Comparison of ENCODE assay signal across 17 cellular contexts in the genomic region with DNA sequence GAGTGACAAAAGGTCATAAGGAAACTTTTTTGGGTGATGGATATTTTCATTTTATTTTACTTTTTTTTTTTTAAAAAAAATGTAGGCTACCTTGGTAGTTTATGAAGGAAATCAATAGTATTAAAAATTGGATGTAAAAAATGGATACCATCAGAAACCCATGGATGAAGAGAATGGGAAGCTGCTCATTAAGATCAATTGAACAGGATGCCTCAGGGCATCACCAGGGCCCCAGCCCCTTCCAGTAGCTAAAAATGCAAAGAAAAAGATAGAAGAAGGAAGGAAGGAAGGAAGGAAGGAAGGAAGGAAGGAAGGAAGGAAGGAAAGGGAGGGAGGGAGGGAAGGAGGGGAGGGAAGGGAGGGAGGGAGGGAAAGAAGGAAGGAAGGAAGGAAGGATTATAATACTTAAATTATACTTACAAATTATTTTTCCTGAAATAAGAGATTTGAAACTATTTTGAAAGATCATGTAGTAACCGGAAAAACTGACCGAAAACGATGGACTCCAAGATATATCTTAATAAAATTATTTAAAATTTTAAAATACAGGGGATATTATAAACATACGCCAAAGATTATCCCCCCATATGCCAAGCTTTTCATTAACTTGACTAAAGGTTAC. TPM values are rescaled to one million over a fixed set of nuclear protein-coding genes. Genes with fewer than 3 reads are reported as not detected.
DNase-seq lines count a peak whose midpoint lies in the region; ATAC-seq and TF ChIP-seq lines count a peak whose summit lies in the region.
"Had no signal": no experiment of that assay in that cellular context is flagged by ENCODE, and none has a peak within 500 bp of the region (broad histone marks: within the 10 kb centered on the region; RNA-seq: fewer than 3 reads in every experiment).

No MANE protein-coding gene starts in this region.

- H3K9me3 Mint-ChIP-seq in nephron progenitor cell: no peaks in the 10 kb centered on the region
- H3K9me3 Mint-ChIP-seq: CD4-positive, alpha-beta T cell; CD8-positive, alpha-beta T cell had no signal

- H3K9me3 ChIP-seq in A673 (ENCODE audit: low read depth, low read length, poor library complexity, severe bottlenecking) (no peaks in the 10 kb centered on the region), SK-N-MC (ENCODE audit: low read depth, low read length) (no peaks in the 10 kb centered on the region)
- H3K9me3 ChIP-seq: BLaER1 treated with 17β-estradiol and CSF1 and Interleukin-3, amounts not matched to agents 10 nM and 100 nM; Caco-2 had no signal

- peaks cover 34% of the 10 kb centered on the region for H3K4me1 ChIP-seq in A673 (ENCODE audit: insufficient read depth, low read length, poor library complexity, severe bottlenecking)
- H3K4me1 ChIP-seq: BLaER1 treated with 17β-estradiol and CSF1 and Interleukin-3, amounts not matched to agents 10 nM and 100 nM; Caco-2 had no signal

- H3K27me3 ChIP-seq in A673 (replicated peaks; ENCODE audit: insufficient read depth, low read depth, low read length, poor library complexity): no peaks in the 10 kb centered on the region
- H3K27me3 ChIP-seq: BLaER1 treated with 17β-estradiol and CSF1 and Interleukin-3, amounts not matched to agents 10 nM and 100 nM had no signal

- CTCF ChIA-PET in A673 (lab: Charles Lee): interaction anchor here (0.6 kb wide), 1 partner anchor 56 kb away, joined by 3 read pairs; no protein-coding TSS in a partner anchor

- H3K36me3 Mint-ChIP-seq in nephron progenitor cell (ENCODE audit: low read depth): peaks cover 16% of the 10 kb centered on the region

- no peak overlapping the region for H3K4me3 Mint-ChIP-seq in nephron progenitor cell
- H3K4me3 Mint-ChIP-seq: B cell; CD4-positive, alpha-beta T cell; CD8-positive, alpha-beta T cell had no signal

- peaks cover 15% of the 10 kb centered on the region for H3K36me3 ChIP-seq in A673 (ENCODE audit: insufficient read depth, low read length, poor library complexity, severe bottlenecking)
- H3K36me3 ChIP-seq in SK-N-MC (ENCODE audit: insufficient read depth, low read length): peaks cover 26% of the 10 kb centered on the region

- H3K4me1 Mint-ChIP-seq in nephron progenitor cell: no peaks in the 10 kb centered on the region
- H3K4me1 Mint-ChIP-seq: B cell had no signal

- intact Hi-C loops in A673 (cut with micrococcal nuclease; ENCODE audit: unreplicated experiment): loop anchor here (10.0 kb wide), 1 partner anchor 620 kb away; no protein-coding TSS in a partner anchor

- H3K4me3 ChIP-seq in A673 (ENCODE audit: low read depth, low read length, poor library complexity, severe bottlenecking): no peak overlapping the region
- H3K4me3 ChIP-seq in SK-N-MC: peak overlapping the region; percentile 50
- H3K4me3 ChIP-seq: BLaER1 treated with 17β-estradiol and CSF1 and Interleukin-3, amounts not matched to agents 10 nM and 100 nM had no signal

- peaks cover 3% of the 10 kb centered on the region for H3K27me3 Mint-ChIP-seq in nephron progenitor cell (ENCODE audit: low read depth, poor library complexity)
- H3K27me3 Mint-ChIP-seq: B cell; CD4-positive, alpha-beta T cell had no signal

- H3K9ac ChIP-seq in SK-N-MC (ENCODE audit: insufficient read length): peak overlapping the region; percentile 61
- H3K9ac ChIP-seq: BLaER1 treated with 17β-estradiol and CSF1 and Interleukin-3, amounts not matched to agents 10 nM and 100 nM had no signal

- H3K27ac ChIP-seq in A673 (ENCODE audit: low read depth, low read length, poor library complexity, severe bottlenecking): peak overlapping the region; percentile 83
- peak overlapping the region; percentile 99 for H3K27ac ChIP-seq in SK-N-MC
- H3K27ac ChIP-seq: BLaER1 treated with 17β-estradiol and CSF1 and Interleukin-3, amounts not matched to agents 10 nM and 100 nM; C4-2B had no signal

- peak; percentile 81 for DNase-seq in A673 (ENCODE audit: low spot score)
- DNase-seq in SK-N-MC (ENCODE audit: low read depth, low spot score): peak; percentile 92
- no peak for DNase-seq in nephron progenitor cell
- DNase-seq: 8988T; AML-193; Caco-2; Calu3; CD4-positive, alpha-beta T cell; CD8-positive, alpha-beta T cell; DMS79 treated with DMSO at 0.1 percent for 48 hours; GF-D8 had no signal

- no TSS peak for BruUV-seq in A673 (replicated peaks; lab: Mats Ljungman, UMichigan)

- TF ChIP-seq CTCF in A673 (conservative IDR thresholded peaks at IDR 0.05; ENCODE audit: low read depth, low read length): no peak
- no peak for TF ChIP-seq CTCF in nephron progenitor cell (IDR thresholded peaks at IDR 0.05)

- POLR2A ChIA-PET in A673 (lab: Charles Lee; ENCODE audit: low non-redundant PET): no interaction called here

- ATAC-seq in HG03442 (IDR thresholded peaks at IDR 0.05; ENCODE audit: unreplicated experiment) (no peak), GM18511 (IDR thresholded peaks at IDR 0.05; ENCODE audit: unreplicated experiment) (no peak), HG03520 (IDR thresholded peaks at IDR 0.05; ENCODE audit: unreplicated experiment) (no peak)
- ATAC-seq: CD8-positive, alpha-beta T cell had no signal

- peak overlapping the region; percentile 47 for H3K27ac Mint-ChIP-seq in nephron progenitor cell
- H3K27ac Mint-ChIP-seq: B cell; CD4-positive, alpha-beta T cell; CD8-positive, alpha-beta T cell had no signal

RNA-seq across cellular contexts. Expression of gene OSTC, which starts 24.1 kb away (rescaled TPM):
- 130 and 137 TPM in 2 replicates for total RNA-seq in A673 (2021)

RNA-seq across cellular contexts. Expression of gene RPL34, which starts 54.1 kb away (rescaled TPM):
- total RNA-seq in A673 (2021): 855 and 932 TPM in 2 replicates
